26 cellular contexts compared by ENCODE assay signal in the genomic region with DNA sequence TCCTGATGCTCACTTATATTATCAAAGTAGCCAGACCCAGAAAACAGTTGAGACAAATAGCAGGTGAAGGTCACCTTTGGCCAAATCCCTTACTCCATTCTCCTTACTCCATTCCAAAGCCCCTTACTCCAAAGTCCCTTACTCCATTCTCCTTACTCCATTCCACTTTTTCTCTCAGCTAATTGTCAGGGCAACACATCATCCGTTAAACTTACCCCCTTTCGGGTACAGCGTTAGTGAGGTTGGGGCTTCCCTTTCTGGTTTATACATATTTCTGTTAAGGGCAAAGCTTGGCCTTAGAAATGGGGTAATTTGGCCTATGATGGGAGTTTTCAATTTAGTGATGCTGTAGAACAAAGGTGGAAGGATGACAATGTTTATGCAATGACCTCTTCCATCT.
"Had no signal": no experiment of that assay in that cellular context is flagged by ENCODE, and none has a peak within 500 bp of the region (broad histone marks: within the 10 kb centered on the region; RNA-seq: fewer than 3 reads in every experiment).

No MANE protein-coding gene starts in this region.

- H2AFZ ChIP-seq: hepatocyte had no signal

- H3K4me3 ChIP-seq: adrenal gland, ascending aorta, esophagus muscularis mucosa, hepatocyte, left lung, lung, ovary, prostate gland, spleen, thyroid gland, upper lobe of right lung had no signal

- H3K27ac ChIP-seq: ascending aorta, brain microvascular endothelial cell, esophagus muscularis mucosa, hepatocyte, left lung, ovary, prostate gland, spleen, thyroid gland, upper lobe of right lung had no signal

- H3K4me3 Mint-ChIP-seq: activated naive CD4-positive, alpha-beta T cell treated with anti-CD3 and anti-CD28 coated beads, Interleukin-2, amount 50 U/mL, for 24 hours; activated T-cell treated with anti-CD3 and anti-CD28 coated beads, Interleukin-2, amount 50 U/mL, for 24 hours; immature natural killer cell; T-helper 17 cell had no signal

- H3K9me3 Mint-ChIP-seq: activated naive CD4-positive, alpha-beta T cell treated with anti-CD3 and anti-CD28 coated beads, Interleukin-2, amount 50 U/mL, for 24 hours; activated T-cell treated with anti-CD3 and anti-CD28 coated beads, Interleukin-2, amount 50 U/mL, for 24 hours; immature natural killer cell had no signal

- H3K27me3 Mint-ChIP-seq: activated naive CD4-positive, alpha-beta T cell treated with anti-CD3 and anti-CD28 coated beads, Interleukin-2, amount 50 U/mL, for 24 hours; activated T-cell treated with anti-CD3 and anti-CD28 coated beads, Interleukin-2, amount 50 U/mL, for 24 hours; naive thymus-derived CD4-positive, alpha-beta T cell; T-helper 17 cell had no signal

- H3K27me3 ChIP-seq: adrenal gland, ascending aorta, brain microvascular endothelial cell, esophagus muscularis mucosa, hepatocyte, ovary, spleen, thyroid gland, upper lobe of right lung had no signal

- H3K36me3 ChIP-seq: adrenal gland, ascending aorta, brain microvascular endothelial cell, esophagus muscularis mucosa, left lung, ovary, prostate gland, spleen, thyroid gland, upper lobe of right lung had no signal

- H3K9me3 ChIP-seq: adrenal gland, ascending aorta, esophagus muscularis mucosa, left lung, ovary, prostate gland, spleen, thyroid gland, upper lobe of right lung had no signal

- H3K4me2 ChIP-seq: hepatocyte had no signal

- H3K36me3 Mint-ChIP-seq: activated naive CD4-positive, alpha-beta T cell treated with anti-CD3 and anti-CD28 coated beads, Interleukin-2, amount 50 U/mL, for 24 hours; immature natural killer cell had no signal

- DNase-seq: activated effector memory CD4-positive, alpha-beta T cell treated with anti-CD3 and anti-CD28 coated beads, Interleukin-2, amount 50 U/mL, for 16 hours; activated T-cell treated with anti-CD3 and anti-CD28 coated beads, Interleukin-2, amount 50 U/mL, for 24 hours; adrenal gland; brain microvascular endothelial cell; central memory CD4-positive, alpha-beta T cell; dermis blood vessel endothelial cell; effector CD8-positive, alpha-beta T cell; glutamatergic neuron; immature natural killer cell; kidney glomerular epithelial cell; left lung; naive thymus-derived CD4-positive, alpha-beta T cell; ovary; spleen; stimulated activated CD4-positive, alpha-beta T cell treated with anti-CD3 and anti-CD28 coated beads, Interleukin-4, amount 100 ng/mL, for 24 hours; stimulated activated naive CD4-positive, alpha-beta T cell treated with Interleukin-2 at 50 U/mL for 16 hours; substantia nigra; T-helper 17 cell; thyroid gland; upper lobe of right lung had no signal

- H3K4me1 ChIP-seq: prostate gland, upper lobe of right lung had no signal

- H3K27ac Mint-ChIP-seq: activated naive CD4-positive, alpha-beta T cell treated with anti-CD3 and anti-CD28 coated beads, Interleukin-2, amount 50 U/mL, for 24 hours; T-helper 17 cell had no signal
